Comparison of ENCODE assay signal across 1 cellular context in genomic region chr20:3483309-3483708, GRCh38.
TF ChIP-seq lines count a peak whose summit lies in the region.

No MANE protein-coding gene starts in this region.

TF ChIP-seq in HepG2, 621 proteins besides CTCF, POLR2A, EP300 and RAD21 (continues in another document):
- TF ChIP-seq ZNF280D (CRISPR knock-in tag; IDR thresholded peaks at IDR 0.05) (no peak), KLF16 (CRISPR knock-in tag; IDR thresholded peaks at IDR 0.05) (0 out of 4 replicates have a peak, but pooled peaks of 1 of the 2 experiments have one; percentile 19), BCL6 (CRISPR knock-in tag; IDR thresholded peaks at IDR 0.05) (0 out of 2 replicates have a peak, but pooled peaks have one; percentile 46), ZNF816 (CRISPR knock-in tag; IDR thresholded peaks at IDR 0.05; ENCODE audit: borderline replicate concordance) (no peak), ARID5B (CRISPR knock-in tag; IDR thresholded peaks at IDR 0.05) (peak; percentile 82), ISL2 (CRISPR knock-in tag; IDR thresholded peaks at IDR 0.05) (no peak), POLR2G (IDR thresholded peaks at IDR 0.05; ENCODE audit: low read depth, low read length) (no peak), ZMYM2 (CRISPR knock-in tag; IDR thresholded peaks at IDR 0.05) (0 out of 2 replicates have a peak, but pooled peaks have one; percentile 28), ZNF792 (CRISPR knock-in tag; IDR thresholded peaks at IDR 0.05) (0 out of 2 replicates have a peak, but pooled peaks have one; percentile 28), GMEB2 (CRISPR knock-in tag; IDR thresholded peaks at IDR 0.05; ENCODE audit: low read depth) (no peak), RFXAP (CRISPR knock-in tag; IDR thresholded peaks at IDR 0.05; ENCODE audit: borderline replicate concordance) (no peak), PRDM4 (CRISPR knock-in tag; IDR thresholded peaks at IDR 0.05; ENCODE audit: borderline replicate concordance) (no peak), DBP (CRISPR knock-in tag; IDR thresholded peaks at IDR 0.05; ENCODE audit: not compliant biosample characterization) (no peak), CEBPB (IDR thresholded peaks at IDR 0.05; ENCODE audit: borderline replicate concordance, low read depth, low read length) (peak; percentile 66; the same call in 1 of the 2 replicates), REXO4 (CRISPR knock-in tag; IDR thresholded peaks at IDR 0.05; ENCODE audit: borderline replicate concordance) (no peak), CEBPG (CRISPR knock-in tag; IDR thresholded peaks at IDR 0.05) (peak; percentile 88), ZNF343 (CRISPR knock-in tag; IDR thresholded peaks at IDR 0.05) (no peak), ZNF574 (CRISPR knock-in tag; IDR thresholded peaks at IDR 0.05) (no peak), ZNF331 (CRISPR knock-in tag; IDR thresholded peaks at IDR 0.05) (peak; percentile 49; the same call in 1 of the 2 replicates), HNF4A (CRISPR knock-in tag; IDR thresholded peaks at IDR 0.05) (peak; percentile 58), ZSCAN9 (CRISPR knock-in tag; IDR thresholded peaks at IDR 0.05; ENCODE audit: borderline replicate concordance) (no peak), STAT6 (CRISPR knock-in tag; IDR thresholded peaks at IDR 0.05; ENCODE audit: borderline replicate concordance) (no peak), ZNF737 (CRISPR knock-in tag; IDR thresholded peaks at IDR 0.05; ENCODE audit: borderline replicate concordance) (no peak), ATF3 (CRISPR knock-in tag; IDR thresholded peaks at IDR 0.05) (peak; percentile 63; the same call in 1 of the 2 replicates), ZNF597 (CRISPR knock-in tag; IDR thresholded peaks at IDR 0.05) (no peak), TP53 (CRISPR knock-in tag; conservative IDR thresholded peaks at IDR 0.05) (no peak), GMEB1 (CRISPR knock-in tag; IDR thresholded peaks at IDR 0.05; ENCODE audit: borderline replicate concordance) (no peak), ATF4 (CRISPR knock-in tag; IDR thresholded peaks at IDR 0.05) (peak in 1 of 2 experiments; percentile 87; a peak in 2 of 4 replicates)
